16 cellular contexts compared by ENCODE assay signal in genomic region chr1:77796695-77797405, GRCh38. TPM values are rescaled to one million over a fixed set of nuclear protein-coding genes. Genes with fewer than 3 reads are reported as not detected.
DNase-seq lines count a peak whose midpoint lies in the region; ATAC-seq and TF ChIP-seq lines count a peak whose summit lies in the region.
"Had no signal": no experiment of that assay in that cellular context is flagged by ENCODE, and none has a peak within 500 bp of the region (broad histone marks: within the 10 kb centered on the region; RNA-seq: fewer than 3 reads in every experiment).

No MANE protein-coding gene starts in this region.

- no peak overlapping the region for H4K8ac ChIP-seq in H9 (replicated peaks; ENCODE audit: insufficient read length, low read depth, low read length)

- no peak overlapping the region for H2BK20ac ChIP-seq in H9 (ENCODE audit: low read depth, low read length, poor library complexity, severe bottlenecking)

- no peak overlapping the region for H2BK15ac ChIP-seq in H9 (ENCODE audit: low read depth, low read length)

- H3K18ac ChIP-seq in H9 (ENCODE audit: insufficient read length, low read depth, low read length): no peak overlapping the region

- H2AK5ac ChIP-seq in H9 (ENCODE audit: insufficient read length, low read length): no peak overlapping the region

- no peaks in the 10 kb centered on the region for H4K20me1 ChIP-seq in H9 (ENCODE audit: control insufficient read depth, insufficient read depth, insufficient read length)

- no peak overlapping the region for H3K27ac Mint-ChIP-seq in H9
- peak overlapping the region; percentile 61 for H3K27ac Mint-ChIP-seq in T-helper 17 cell
- H3K27ac Mint-ChIP-seq in activated CD8-positive, alpha-beta memory T cell treated with anti-CD3 and anti-CD28 coated beads, Interleukin-2, amount 10 ng/mL, durations not matched to agents 7 days and 5 days: no peak overlapping the region
- H3K27ac Mint-ChIP-seq: CD14-positive monocyte; stimulated activated naive CD8-positive, alpha-beta T cell treated with anti-CD3 and anti-CD28 coated beads, Interleukin-15, amount 100 ng/mL, for 72 hours had no signal

- H4K5ac ChIP-seq in H9 (ENCODE audit: insufficient read length, low read depth, low read length): no peak overlapping the region

- no peak overlapping the region for H2BK120ac ChIP-seq in H9 (ENCODE audit: low read depth, low read length, poor library complexity, severe bottlenecking)

- no peak overlapping the region for H3K4me2 ChIP-seq in H9 (ENCODE audit: insufficient read depth, insufficient read length, low read length)

- no peak overlapping the region for H3K23ac ChIP-seq in H9 (ENCODE audit: insufficient read length, low read depth, low read length)

- H3K27me3 Mint-ChIP-seq in H9 (ENCODE audit: low read depth): no peaks in the 10 kb centered on the region
- H3K27me3 Mint-ChIP-seq in T-helper 17 cell: no peaks in the 10 kb centered on the region
- H3K27me3 Mint-ChIP-seq in activated CD8-positive, alpha-beta memory T cell treated with anti-CD3 and anti-CD28 coated beads, Interleukin-2, amount 10 ng/mL, durations not matched to agents 7 days and 5 days: no peaks in the 10 kb centered on the region
- H3K27me3 Mint-ChIP-seq: central memory CD8-positive, alpha-beta T cell; stimulated activated naive CD8-positive, alpha-beta T cell treated with anti-CD3 and anti-CD28 coated beads, Interleukin-15, amount 100 ng/mL, for 72 hours had no signal

- peaks cover 0 to 12% of the 10 kb centered on the region in 2 donors for H3K36me3 ChIP-seq in gastroesophageal sphincter

- H3K36me3 Mint-ChIP-seq in H9 (ENCODE audit: insufficient read depth in 1 of 3, low read depth in 3 of 3) (no peaks in the 10 kb centered on the region; a peak in 2 of 7 replicates), T-helper 17 cell (ENCODE audit: low read depth) (peaks cover 5% of the 10 kb centered on the region)
- peaks cover 20% of the 10 kb centered on the region for H3K36me3 Mint-ChIP-seq in activated CD8-positive, alpha-beta memory T cell treated with anti-CD3 and anti-CD28 coated beads, Interleukin-2, amount 10 ng/mL, durations not matched to agents 7 days and 5 days

- no peaks in the 10 kb centered on the region for H3K9me3 Mint-ChIP-seq in H9
- no peaks in the 10 kb centered on the region for H3K9me3 Mint-ChIP-seq in activated CD8-positive, alpha-beta memory T cell treated with anti-CD3 and anti-CD28 coated beads, Interleukin-2, amount 10 ng/mL, durations not matched to agents 7 days and 5 days (ENCODE audit: low read depth)
- H3K9me3 Mint-ChIP-seq: CD14-positive monocyte; central memory CD8-positive, alpha-beta T cell; stimulated activated naive CD8-positive, alpha-beta T cell treated with anti-CD3 and anti-CD28 coated beads, Interleukin-15, amount 100 ng/mL, for 72 hours had no signal

- H3K27me3 ChIP-seq in H9 (ENCODE audit: insufficient read depth, low read length): no peaks in the 10 kb centered on the region
- H3K27me3 ChIP-seq in gastroesophageal sphincter: no peaks in the 10 kb centered on the region

- ATAC-seq in T-helper 17 cell (no peak), gastroesophageal sphincter (peak; percentile 51)
- no peak for ATAC-seq in activated CD8-positive, alpha-beta memory T cell treated with anti-CD3 and anti-CD28 coated beads, Interleukin-2, amount 10 ng/mL, durations not matched to agents 7 days and 5 days
- ATAC-seq: stimulated activated naive CD8-positive, alpha-beta T cell treated with anti-CD3 and anti-CD28 coated beads, Interleukin-15, amount 100 ng/mL, for 72 hours had no signal

- no CpG with 5 or more reads among the region's 5 CpGs for WGBS in H9 (ENCODE audit: extremely low coverage, insufficient read length, low lambda C conversion rate)
- 66 to 78% methylated on average over 5 of the region's 5 CpGs for WGBS in gastroesophageal sphincter (ENCODE audit: low coverage in 1 of 2), 2 donors

- no peak overlapping the region for H3K56ac ChIP-seq in H9 (ENCODE audit: insufficient read length, low read depth, low read length)

- H3K9me3 ChIP-seq in H9 (ENCODE audit: control insufficient read depth, low read depth, low read length) (no peaks in the 10 kb centered on the region), T-helper 17 cell (ENCODE audit: control insufficient read depth, low read length, poor library complexity, severe bottlenecking) (no peaks in the 10 kb centered on the region), gastroesophageal sphincter (no peaks in the 10 kb centered on the region)

- H3K14ac ChIP-seq in H9 (ENCODE audit: insufficient read depth, low read length): no peak overlapping the region

- H3K4me3 ChIP-seq in gastroesophageal sphincter: no peak overlapping the region

- CTCF ChIA-PET in activated CD8-positive, alpha-beta memory T cell treated with anti-CD3 and anti-CD28 coated beads, Interleukin-2, amount 10 ng/mL, durations not matched to agents 7 days and 5 days (lab: Charles Lee): no interaction called here

- H2BK12ac ChIP-seq in H9 (ENCODE audit: insufficient read length, low read depth, low read length): no peak overlapping the region

- TF ChIP-seq EP300 in gastroesophageal sphincter (IDR thresholded peaks at IDR 0.05): no peak

- no peak overlapping the region for H2AFZ ChIP-seq in H9 (ENCODE audit: low read length)

- H2BK5ac ChIP-seq in H9 (ENCODE audit: insufficient read length, low read length): no peak overlapping the region

- no peaks in the 10 kb centered on the region for H3K4me1 ChIP-seq in H9 (ENCODE audit: insufficient read depth, low read length)
- H3K4me1 ChIP-seq in gastroesophageal sphincter: peaks cover 0 to 10% (median 0%) of the 10 kb centered on the region in 3 donors

- H4K91ac ChIP-seq in H9 (ENCODE audit: insufficient read length, low read depth, low read length): no peak overlapping the region

- H3K79me2 ChIP-seq in H9 (ENCODE audit: insufficient read depth, low read length): no peaks in the 10 kb centered on the region

- H3K9ac ChIP-seq in H9 (ENCODE audit: extremely low read depth, insufficient read length, low read length): no peak overlapping the region

- TF ChIP-seq CTCF in H9 (conservative IDR thresholded peaks at IDR 0.05) (0 out of 3 replicates have a peak, but pooled peaks have one; percentile 19), gastroesophageal sphincter (IDR thresholded peaks at IDR 0.05) (peak in 1 of 4 experiments; percentile 8)

- no peaks in the 10 kb centered on the region for H3K79me1 ChIP-seq in H9 (ENCODE audit: insufficient read depth, low read depth, low read length, poor library complexity, severe bottlenecking)

- no peak for DNase-seq in H9
- DNase-seq in T-helper 17 cell: no peak
- DNase-seq in putamen (ENCODE audit: low spot score): peak; percentile 87
- DNase-seq in effector CD8-positive, alpha-beta T cell (lab: John Stamatoyannopoulos, UW): no peak
- DNase-seq in activated CD8-positive, alpha-beta memory T cell treated with anti-CD3 and anti-CD28 coated beads, Interleukin-2, amount 10 ng/mL, durations not matched to agents 7 days and 5 days: no peak
- no peak for DNase-seq in NCI-H187 treated with DMSO at 0.1 percent for 48 hours (lab: John Stamatoyannopoulos, UW)
- DNase-seq in NCI-H446 treated with DMSO at 0.1 percent for 48 hours (lab: John Stamatoyannopoulos, UW): no peak
- DNase-seq: activated naive CD4-positive, alpha-beta T cell treated with Interleukin-2 at 50 U/mL for 16 hours; EL; NCI-H1092 treated with DMSO at 0.1 percent for 48 hours; NCI-H524; Right ventricle myocardium superior; stimulated activated naive CD8-positive, alpha-beta T cell treated with anti-CD3 and anti-CD28 coated beads, Interleukin-15, amount 100 ng/mL, for 72 hours had no signal

- no peak overlapping the region for H3K4ac ChIP-seq in H9 (ENCODE audit: low read depth, low read length)

- H3T11ph ChIP-seq in H9 (ENCODE audit: low read length): no peak overlapping the region

- H3K23me2 ChIP-seq in H9 (ENCODE audit: insufficient read length, low read depth, low read length, poor library complexity, severe bottlenecking): no peaks in the 10 kb centered on the region

- H3K27ac ChIP-seq in H9 (ENCODE audit: insufficient read length, low read depth, low read length) (no peak overlapping the region), gastroesophageal sphincter (no peak overlapping the region)

- H3K4me1 Mint-ChIP-seq in H9 (peaks cover 0 to 2% of the 10 kb centered on the region in 2 experiments; a peak in 1 of 4 replicates), T-helper 17 cell (peaks cover 15% of the 10 kb centered on the region)
- no peaks in the 10 kb centered on the region for H3K4me1 Mint-ChIP-seq in activated CD8-positive, alpha-beta memory T cell treated with anti-CD3 and anti-CD28 coated beads, Interleukin-2, amount 10 ng/mL, durations not matched to agents 7 days and 5 days

- no peak for TF ChIP-seq POLR2A in gastroesophageal sphincter (IDR thresholded peaks at IDR 0.05)

- H3K4me3 Mint-ChIP-seq in H9 (no peak overlapping the region), T-helper 17 cell (no peak overlapping the region)
- H3K4me3 Mint-ChIP-seq in activated CD8-positive, alpha-beta memory T cell treated with anti-CD3 and anti-CD28 coated beads, Interleukin-2, amount 10 ng/mL, durations not matched to agents 7 days and 5 days: no peak overlapping the region
- H3K4me3 Mint-ChIP-seq: CD14-positive monocyte; central memory CD8-positive, alpha-beta T cell; stimulated activated naive CD8-positive, alpha-beta T cell treated with anti-CD3 and anti-CD28 coated beads, Interleukin-15, amount 100 ng/mL, for 72 hours had no signal

RNA-seq across cellular contexts. Expression of gene MIGA1, which starts 17.4 kb away (rescaled TPM):
- 6.3 and 6.7 TPM in 2 replicates for total RNA-seq in H9 (2021)
- 10 to 100 TPM; 11.8 to 14.7 TPM for total RNA-seq in T-helper 17 cell
- total RNA-seq in gastroesophageal sphincter: 10 to 100 TPM; 13.8 to 22.3 (median 20.6) TPM
- 10 to 100 TPM in 1 of 2 experiments, 1 to 10 TPM in 1; 9.2 to 11.6 TPM for total RNA-seq in activated CD8-positive, alpha-beta memory T cell treated with anti-CD3 and anti-CD28 coated beads, Interleukin-2, amount 10 ng/mL, durations not matched to agents 7 days and 5 days

RNA-seq across cellular contexts. Expression of gene USP33, which starts 37.2 kb away (rescaled TPM):
- total RNA-seq in H9 (2021) (51.5 and 52.0 TPM in 2 replicates), T-helper 17 cell (10 to 100 TPM; 59.1 to 66.9 TPM), gastroesophageal sphincter (10 to 100 TPM; 54.4 to 94.0 (median 84.6) TPM)
- total RNA-seq in activated CD8-positive, alpha-beta memory T cell treated with anti-CD3 and anti-CD28 coated beads, Interleukin-2, amount 10 ng/mL, durations not matched to agents 7 days and 5 days: 10 to 100 TPM; 46.2 to 48.5 TPM
